21 cellular contexts compared by ENCODE assay signal in genomic region chr11:62799486-62799885, GRCh38.
"Had no signal": no experiment of that assay in that cellular context is flagged by ENCODE, and none has a peak within 500 bp of the region (broad histone marks: within the 10 kb centered on the region; RNA-seq: fewer than 3 reads in every experiment).

No MANE protein-coding gene starts in this region.

- H3K27ac ChIP-seq: brain microvascular endothelial cell, colonic mucosa, spleen, suprapubic skin, transverse colon had no signal

- DNase-seq: activated effector memory CD4-positive, alpha-beta T cell treated with anti-CD3 and anti-CD28 coated beads, Interleukin-2, amount 50 U/mL, for 16 hours; activated T-cell treated with anti-CD3 and anti-CD28 coated beads, Interleukin-2, amount 50 U/mL, for 1 hour; anterior cingulate cortex; brain microvascular endothelial cell; central memory CD4-positive, alpha-beta T cell; colonic mucosa; erythroblast; foreskin melanocyte; glutamatergic neuron; hippocampal formation; islet precursor cell; nephron progenitor cell; occipital lobe; retina; spleen; stimulated activated naive CD4-positive, alpha-beta T cell treated with Interleukin-2 at 50 U/mL for 16 hours; transverse colon had no signal

- H3K9me3 ChIP-seq: colonic mucosa, spleen, suprapubic skin, transverse colon had no signal

- H3K27ac Mint-ChIP-seq: mesothelial cell of epicardium, nephron progenitor cell had no signal

- H3K9me3 Mint-ChIP-seq: mesothelial cell of epicardium; nephron progenitor cell; T-helper 1 cell treated with Interleukin-12 subunit alpha and Interleukin-12 subunit beta and Interleukin-4 antibody, amounts not matched to agents 30 μg/mL and 1 μg/mL, for 36 hours had no signal

- H3K4me3 Mint-ChIP-seq: mesothelial cell of epicardium; nephron progenitor cell; T-helper 1 cell treated with Interleukin-12 subunit alpha and Interleukin-12 subunit beta and Interleukin-4 antibody, amounts not matched to agents 30 μg/mL and 1 μg/mL, for 36 hours had no signal

- ATAC-seq: left lobe of liver had no signal

- H3K4me3 ChIP-seq: colonic mucosa, spleen, suprapubic skin, transverse colon had no signal

- H3K27me3 ChIP-seq: brain microvascular endothelial cell, colonic mucosa, spleen, suprapubic skin, transverse colon had no signal
